1 cellular context compared by ENCODE assay signal in genomic region chr2:39737661-39738060, GRCh38.
TF ChIP-seq lines count a peak whose summit lies in the region.

No MANE protein-coding gene starts in this region.

TF ChIP-seq in IMR-90, 13 proteins besides CTCF, POLR2A, EP300 and RAD21:
- no peak for TF ChIP-seq USF2 (IDR thresholded peaks at IDR 0.05; ENCODE audit: low read depth, low read length)
- no peak for TF ChIP-seq CHD1 (IDR thresholded peaks at IDR 0.05; ENCODE audit: low read depth, low read length)
- no peak for TF ChIP-seq MAFK (IDR thresholded peaks at IDR 0.05; ENCODE audit: low read depth, low read length)
- peak; percentile 88 for TF ChIP-seq BHLHE40 (IDR thresholded peaks at IDR 0.05; ENCODE audit: low read depth, low read length)
- no peak for TF ChIP-seq SMC3 (IDR thresholded peaks at IDR 0.05; ENCODE audit: low read depth, low read length)
- TF ChIP-seq RFX5 (IDR thresholded peaks at IDR 0.05; ENCODE audit: low read depth, low read length) = no peak
- no peak for TF ChIP-seq NFE2L2 (IDR thresholded peaks at IDR 0.05; ENCODE audit: low read depth, low read length)
- no peak for TF ChIP-seq RCOR1 (IDR thresholded peaks at IDR 0.05; ENCODE audit: insufficient replicate concordance, low read length)
- TF ChIP-seq CEBPB (IDR thresholded peaks at IDR 0.05; ENCODE audit: low read depth, low read length) = no peak
- TF ChIP-seq FOS (IDR thresholded peaks at IDR 0.05; ENCODE audit: low read depth, low read length) = peak; percentile 83
- no peak for TF ChIP-seq ELK1 (IDR thresholded peaks at IDR 0.05; ENCODE audit: borderline replicate concordance, low read depth, low read length)
- TF ChIP-seq MXI1 (IDR thresholded peaks at IDR 0.05; ENCODE audit: borderline replicate concordance, low read depth, low read length) = peak; percentile 12; the same call in 1 of the 2 replicates
- peak; percentile 74 for TF ChIP-seq MAZ (IDR thresholded peaks at IDR 0.05; ENCODE audit: borderline replicate concordance, low read depth, low read length)
